ENCODE assay signal across 13 cellular contexts in the genomic region with DNA sequence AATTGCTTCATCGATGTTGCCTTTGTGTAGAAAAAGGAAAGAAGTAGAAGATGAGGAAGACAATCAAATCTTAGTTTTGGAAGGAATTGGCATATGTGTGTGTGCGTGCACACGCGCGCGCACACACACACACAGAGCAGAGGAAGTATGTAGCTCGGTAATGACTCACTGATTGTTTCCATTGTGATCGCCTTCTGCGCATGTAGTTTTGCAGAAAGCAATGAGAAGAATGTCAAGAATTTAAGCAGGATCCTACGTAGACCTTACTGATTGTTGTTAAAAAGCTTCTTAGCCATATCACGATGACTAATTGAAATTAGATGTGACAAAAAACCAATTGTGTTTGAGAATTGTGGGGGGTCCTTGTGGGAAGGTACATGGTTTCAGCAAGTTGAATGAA. TPM values are rescaled to one million over a fixed set of nuclear protein-coding genes. Genes with fewer than 3 reads are reported as not detected.
DNase-seq lines count a peak whose midpoint lies in the region; ATAC-seq, FAIRE-seq and TF ChIP-seq lines count a peak whose summit lies in the region.
"Had no signal": no experiment of that assay in that cellular context is flagged by ENCODE, and none has a peak within 500 bp of the region (broad histone marks: within the 10 kb centered on the region; RNA-seq: fewer than 3 reads in every experiment).

No MANE protein-coding gene starts in this region.

- ATAC-seq in heart left ventricle, result peak; percentile 65 to 77 (median 70)
- ATAC-seq in effector memory CD8-positive, alpha-beta T cell (replicated peaks), result no peak
- no peak for ATAC-seq in GM18517 (IDR thresholded peaks at IDR 0.05; ENCODE audit: unreplicated experiment)
- ATAC-seq: activated T-cell treated with anti-CD3 and anti-CD28 coated beads, Interleukin-2, amount 50 U/mL, for 4 hours had no signal

- no peak for TF ChIP-seq CTCF in heart left ventricle (IDR thresholded peaks at IDR 0.05)
- TF ChIP-seq CTCF in mammary epithelial cell (conservative IDR thresholded peaks at IDR 0.05 in 1 of 2, IDR thresholded peaks at IDR 0.05 in 1 of 2; ENCODE audit: extremely low read depth in 1 of 2, insufficient read depth in 1 of 2, low read depth in 1 of 2, low read length in 2 of 2), result no peak
- TF ChIP-seq CTCF in WERI-Rb-1 (IDR thresholded peaks at IDR 0.05; ENCODE audit: low read depth, low read length), result no peak

- CTCF ChIA-PET in mammary epithelial cell (lab: Charles Lee; ENCODE audit: low non-redundant PET), result no interaction called here

- DNase-seq in heart left ventricle (no peak), cardiac septum (ENCODE audit: low spot score) (no peak), mammary epithelial cell (peak; percentile 46), iPS-NIHi11 (ENCODE audit: low spot score) (peak; percentile 46), urothelium cell line (ENCODE audit: low spot score) (peak; percentile 79), WERI-Rb-1 (no peak)
- DNase-seq in effector memory CD8-positive, alpha-beta T cell, result no peak
- DNase-seq: activated T-cell treated with anti-CD3 and anti-CD28 coated beads, Interleukin-2, amount 50 U/mL, for 4 hours; effector memory CD4-positive, alpha-beta T cell; stimulated activated CD4-positive, alpha-beta T cell treated with anti-CD3 and anti-CD28 coated beads, Interleukin-15, amount 100 ng/mL, for 24 hours; stimulated activated naive CD4-positive, alpha-beta T cell treated with Interleukin-2 at 50 U/mL for 16 hours had no signal

- H3K36me3 ChIP-seq in heart left ventricle (no peaks in the 10 kb centered on the region), mammary epithelial cell (ENCODE audit: insufficient read depth, low read length) (no peaks in the 10 kb centered on the region), WERI-Rb-1 (no peaks in the 10 kb centered on the region)

- in situ Hi-C loops in mammary epithelial cell (cut with MboI; ENCODE audit: low sequenced_read_pairs in 2 of 2), result no loop called here

- FAIRE-seq in urothelium cell line (lab: Jason Lieb, UNC), result peak; percentile 91
- FAIRE-seq: GM19239 had no signal

- peaks cover 5 to 11% of the 10 kb centered on the region in 2 donors for H3K9me3 Mint-ChIP-seq in effector memory CD8-positive, alpha-beta T cell

- dilution Hi-C loops in mammary epithelial cell (cut with HindIII; ENCODE audit: low sequenced_read_pairs), result no loop called here

- no peaks in the 10 kb centered on the region for H3K4me1 Mint-ChIP-seq in effector memory CD8-positive, alpha-beta T cell (ENCODE audit: low read depth in 2 of 2)

- H3K27ac Mint-ChIP-seq in effector memory CD8-positive, alpha-beta T cell, result no peak overlapping the region

- intact Hi-C loops in heart left ventricle (cut with DNase I) (loop anchor here in 3 of 10 donors (5.0 to 10.0 kb wide), 3 partner anchors 77 to 240 kb away; no protein-coding TSS in a partner anchor), cardiac septum (cut with DNase I) (no loop called here), mammary epithelial cell (cut with micrococcal nuclease) (no loop called here)

- H3K4me1 ChIP-seq in heart left ventricle (peaks cover 0 to 51% (median 23%) of the 10 kb centered on the region in 12 donors), mammary epithelial cell (ENCODE audit: insufficient read depth, low read length) (peaks cover 6% of the 10 kb centered on the region)

- no peak overlapping the region for H3K4me3 Mint-ChIP-seq in effector memory CD8-positive, alpha-beta T cell
- H3K4me3 Mint-ChIP-seq: activated T-cell treated with anti-CD3 and anti-CD28 coated beads, Interleukin-2, amount 50 U/mL, for 4 hours had no signal

- H3K36me3 Mint-ChIP-seq in effector memory CD8-positive, alpha-beta T cell (ENCODE audit: insufficient read depth), result peaks cover 4% of the 10 kb centered on the region

- H3K9me3 ChIP-seq in heart left ventricle (no peaks in the 10 kb centered on the region), mammary epithelial cell (replicated peaks; ENCODE audit: insufficient read depth, low read length) (no peaks in the 10 kb centered on the region), WERI-Rb-1 (ENCODE audit: severe bottlenecking) (no peaks in the 10 kb centered on the region)

- H3K27me3 ChIP-seq in heart left ventricle (no peaks in the 10 kb centered on the region), mammary epithelial cell (ENCODE audit: insufficient read depth, low read length) (no peaks in the 10 kb centered on the region), WERI-Rb-1 (ENCODE audit: insufficient read depth, low read depth, severe bottlenecking) (no peaks in the 10 kb centered on the region)

- no peak overlapping the region for H3K9ac ChIP-seq in mammary epithelial cell (ENCODE audit: insufficient read depth, low read length)

- H3K4me2 ChIP-seq in mammary epithelial cell (ENCODE audit: insufficient read depth, low read depth, low read length), result no peak overlapping the region

- H3K79me2 ChIP-seq in mammary epithelial cell (ENCODE audit: insufficient read depth, low read length), result no peaks in the 10 kb centered on the region

- 42 to 58% (median 53%) methylated on average over 11 of the region's 11 CpGs for WGBS in heart left ventricle, 4 donors
- 37% methylated on average over 11 of the region's 11 CpGs for WGBS in mammary epithelial cell (ENCODE audit: low coverage, missing lambda C conversion rate)

- H4K20me1 ChIP-seq in mammary epithelial cell (ENCODE audit: insufficient read depth, low read length), result no peaks in the 10 kb centered on the region

- H3K4me3 ChIP-seq in heart left ventricle (no peak overlapping the region), mammary epithelial cell (replicated peaks in 1 of 3; ENCODE audit: insufficient read depth in 1 of 3, low read depth in 2 of 3, low read length in 3 of 3) (no peak overlapping the region), WERI-Rb-1 (ENCODE audit: low read depth, low read length) (no peak overlapping the region)

- no peak overlapping the region for H2AFZ ChIP-seq in mammary epithelial cell (ENCODE audit: low read depth, low read length)

- H3K27ac ChIP-seq in heart left ventricle (peak overlapping the region in 7 of 12 donors; percentile 6 to 57 (median 44)), mammary epithelial cell (ENCODE audit: insufficient read depth, low read depth, low read length) (no peak overlapping the region), WERI-Rb-1 (no peak overlapping the region)

- no peak for TF ChIP-seq POLR2A in heart left ventricle (IDR thresholded peaks at IDR 0.05)

- no peaks in the 10 kb centered on the region for H3K27me3 Mint-ChIP-seq in effector memory CD8-positive, alpha-beta T cell

- no TSS peak for BruUV-seq in mammary epithelial cell (replicated peaks; lab: Mats Ljungman, UMichigan)

RNA-seq across cellular contexts. Expression of a gene that starts 12.8 kb away (rescaled TPM):
- 100 to 1,000 TPM; 169 to 345 (median 247) TPM for total RNA-seq in heart left ventricle
- 10 to 100 TPM; 50.9 to 54.0 TPM for polyA plus RNA-seq in heart left ventricle
- total RNA-seq in cardiac septum, result 291 TPM
- 1 to 10 TPM in 1 of 2 donors, not detected in 1; 7.3 TPM for total RNA-seq in mammary epithelial cell
- 0.05 TPM for polyA plus RNA-seq in mammary epithelial cell
- polyA minus RNA-seq in mammary epithelial cell, result not detected

Comparison
In these comparisons a context has a peak if more than half of its experiments do, and no peak if none do; other contexts are left out.
1. ATAC-seq: peak in heart left ventricle (4 of 4); none in effector memory CD8-positive, alpha-beta T cell (single experiment) and GM18517 (single experiment).
2. DNase-seq: peak in mammary epithelial cell (single experiment), iPS-NIHi11 (single experiment) and urothelium cell line (single experiment); none in heart left ventricle (0 of 5), cardiac septum (single experiment), effector memory CD8-positive, alpha-beta T cell (0 of 3) and WERI-Rb-1 (single experiment).
3. H3K27ac ChIP-seq: peak in heart left ventricle (7 of 12); none in mammary epithelial cell (single experiment) and WERI-Rb-1 (single experiment).
4. RNA of a gene that starts 12.8 kb away (total RNA-seq): 291 TPM in cardiac septum (single experiment) and 169 to 345 TPM in heart left ventricle; 7.3 TPM in mammary epithelial cell; every median in the first group is over 10 times any median in the second.